Comparison of ENCODE assay signal across 2 cellular contexts in the genomic region with DNA sequence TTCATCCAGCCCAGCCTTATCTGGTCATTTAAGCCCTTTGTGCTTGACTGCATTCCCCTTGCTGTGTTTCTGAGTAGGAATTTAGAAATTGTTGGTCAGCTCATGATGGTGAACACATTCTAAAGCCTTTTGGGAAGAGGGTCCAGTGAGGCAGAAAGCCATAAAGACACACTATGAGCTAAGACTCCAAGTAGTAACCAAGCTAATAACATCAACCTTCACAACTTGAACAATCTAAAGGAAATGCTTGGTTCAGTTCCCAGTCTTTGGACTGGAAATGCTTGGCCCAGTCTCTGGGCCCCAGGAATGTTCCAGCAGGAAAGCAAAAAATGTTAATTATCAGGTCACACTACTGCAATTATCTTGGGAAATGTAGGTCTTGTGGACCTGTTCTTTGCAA.
TF ChIP-seq lines count a peak whose summit lies in the region.

No MANE protein-coding gene starts in this region.

TF ChIP-seq in liver, 16 proteins besides CTCF, POLR2A, EP300 and RAD21:
- no peak for TF ChIP-seq FOXA1 (IDR thresholded peaks at IDR 0.05)
- no peak for TF ChIP-seq JUND (IDR thresholded peaks at IDR 0.05)
- peak; percentile 50 for TF ChIP-seq NR2F2 (IDR thresholded peaks at IDR 0.05)

TF ChIP-seq in HepG2, 621 proteins besides CTCF, POLR2A, EP300 and RAD21:
- TF ChIP-seq ZNF230 (CRISPR knock-in tag; IDR thresholded peaks at IDR 0.05) (no peak), KDM2A (CRISPR knock-in tag; IDR thresholded peaks at IDR 0.05; ENCODE audit: borderline replicate concordance, low read depth) (no peak)
